ENCODE assay signal across 9 cellular contexts in genomic region chr6:98835149-98836024, GRCh38. TPM values are rescaled to one million over a fixed set of nuclear protein-coding genes. Genes with fewer than 3 reads are reported as not detected.
DNase-seq lines count a peak whose midpoint lies in the region; ATAC-seq, FAIRE-seq and TF ChIP-seq lines count a peak whose summit lies in the region.
"Had no signal": no experiment of that assay in that cellular context is flagged by ENCODE, and none has a peak within 500 bp of the region (broad histone marks: within the 10 kb centered on the region; RNA-seq: fewer than 3 reads in every experiment).

No MANE protein-coding gene starts in this region.

- no peak overlapping the region for H3K27ac Mint-ChIP-seq in MCF 10A (ENCODE audit: low read depth, unreplicated experiment)

- in situ Hi-C loops in SK-MEL-5 (cut with HindIII; ENCODE audit: low pct_unique_long_range_greater_than_20kb, low sequenced_read_pairs): no loop called here

- ATAC-seq in GM21515 (IDR thresholded peaks at IDR 0.05; ENCODE audit: unreplicated experiment): no peak

- H3K27me3 ChIP-seq in breast epithelium: peaks cover 14 to 97% of the 10 kb centered on the region in 2 donors
- peaks cover 7 to 78% of the 10 kb centered on the region in 2 donors for H3K27me3 ChIP-seq in tibial artery

- H3K4me1 Mint-ChIP-seq in MCF 10A (ENCODE audit: insufficient read depth, unreplicated experiment): peaks cover 17% of the 10 kb centered on the region

- no peaks in the 10 kb centered on the region for H3K9me3 ChIP-seq in breast epithelium
- no peaks in the 10 kb centered on the region for H3K9me3 ChIP-seq in tibial artery
- H3K9me3 ChIP-seq: right lobe of liver had no signal

- BruUV-seq in MCF 10A (replicated peaks; lab: Mats Ljungman, UMichigan): no TSS peak

- no peaks in the 10 kb centered on the region for H3K9me3 Mint-ChIP-seq in MCF 10A (ENCODE audit: unreplicated experiment)

- H3K36me3 ChIP-seq in breast epithelium: no peaks in the 10 kb centered on the region
- H3K36me3 ChIP-seq in tibial artery: no peaks in the 10 kb centered on the region
- H3K36me3 ChIP-seq: right lobe of liver had no signal

- H3K36me3 Mint-ChIP-seq in MCF 10A (ENCODE audit: insufficient read depth, unreplicated experiment): no peaks in the 10 kb centered on the region

- CTCF ChIA-PET in MCF 10A (lab: Yijun Ruan, JAX): interaction anchor here (0.6 kb wide), 1 partner anchor 289 kb away, joined by 3 read pairs; no protein-coding TSS in a partner anchor

- no peak for FAIRE-seq in GM19239 (lab: Jason Lieb, UNC)

- H3K27ac ChIP-seq in breast epithelium (no peak overlapping the region), tibial artery (no peak overlapping the region)
- H3K27ac ChIP-seq: right lobe of liver had no signal

- DNase-seq in breast epithelium (ENCODE audit: low spot score in 2 of 2) (no peak), MCF 10A (ENCODE audit: unreplicated experiment) (no peak), SK-MEL-5 (ENCODE audit: low read depth, low spot score) (peak; percentile 27), inferior parietal cortex (ENCODE audit: extremely low spot score) (peak; percentile 33), tibial artery (no peak), Kasumi-1 (lab: John Stamatoyannopoulos, UW) (no peak), GM19239 (ENCODE audit: insufficient read length, low spot score) (no peak)

- intact Hi-C loops in breast epithelium (cut with DNase I; ENCODE audit: low total_unique reads): no loop called here
- intact Hi-C loops in MCF 10A (cut with micrococcal nuclease): loop anchor here (10.0 kb wide), 1 partner anchor 891 kb away; no protein-coding TSS in a partner anchor
- intact Hi-C loops in tibial artery (cut with DNase I; ENCODE audit: low total_unique reads): no loop called here

- POLR2A ChIA-PET in MCF 10A (lab: Yijun Ruan, JAX): no interaction called here

- TF ChIP-seq POLR2A in breast epithelium (IDR thresholded peaks at IDR 0.05): no peak

- no peak overlapping the region for H3K4me3 Mint-ChIP-seq in MCF 10A (ENCODE audit: unreplicated experiment)

- H3K4me1 ChIP-seq in breast epithelium: peaks cover 19 to 21% of the 10 kb centered on the region in 2 donors
- H3K4me1 ChIP-seq in tibial artery: peaks cover 0 to 52% (median 43%) of the 10 kb centered on the region in 4 donors

- H3K4me3 ChIP-seq in breast epithelium (peak overlapping the region; percentile 44 to 74 (median 57)), tibial artery (peak overlapping the region; percentile 56 to 68)

- peaks cover 100% of the 10 kb centered on the region for H3K27me3 Mint-ChIP-seq in MCF 10A (ENCODE audit: insufficient read depth, unreplicated experiment)

- TF ChIP-seq CTCF in breast epithelium (IDR thresholded peaks at IDR 0.05): no peak
- TF ChIP-seq CTCF in MCF 10A (IDR thresholded peaks at IDR 0.05; ENCODE audit: unreplicated experiment): no peak
- TF ChIP-seq CTCF in tibial artery (IDR thresholded peaks at IDR 0.05): no peak

RNA-seq across cellular contexts. Expression of gene POU3F2, which starts 1.0 kb away (rescaled TPM):
- total RNA-seq in breast epithelium (not detected), MCF 10A (2022) (not detected in 2 replicates)
- 6.3 and 6.9 TPM in 2 replicates for total RNA-seq in SK-MEL-5 (2014; rRNA removed; shearing (Covaris generic))
- 10.7 and 12.3 TPM in 2 replicates for polyA plus RNA-seq in SK-MEL-5 (2015; cell fraction: cytosol; rRNA removed)
- polyA plus RNA-seq in SK-MEL-5 (2015; cell fraction: nucleus; rRNA removed): 9.0 and 14.1 TPM in 2 replicates
- total RNA-seq: right lobe of liver had no signal

Comparison
In these comparisons a context has a peak if more than half of its experiments do, and no peak if none do; other contexts are left out.
1. DNase-seq: peak in SK-MEL-5 (single experiment) and inferior parietal cortex (single experiment); none in breast epithelium (0 of 2), MCF 10A (single experiment), tibial artery (0 of 2), Kasumi-1 (0 of 2) and GM19239 (single experiment).